In genomic region chr6:132058975-132059374, GRCh38 we compare ENCODE assay signal across 23 cellular contexts.
"Had no signal": no experiment of that assay in that cellular context is flagged by ENCODE, and none has a peak within 500 bp of the region (broad histone marks: within the 10 kb centered on the region; RNA-seq: fewer than 3 reads in every experiment).

No MANE protein-coding gene starts in this region.

- H3K27me3 Mint-ChIP-seq: activated naive CD4-positive, alpha-beta T cell treated with anti-CD3 and anti-CD28 coated beads, Interleukin-2, amount 10 ng/mL, durations not matched to agents 7 days and 5 days; natural killer cell treated with Interleukin-12 subunit alpha and Interleukin-12 subunit beta and Interleukin-15 and Interleukin-18, amount 100 ng/mL, for 72 hours had no signal

- H3K36me3 Mint-ChIP-seq: activated naive CD4-positive, alpha-beta T cell treated with anti-CD3 and anti-CD28 coated beads, Interleukin-2, amount 10 ng/mL, durations not matched to agents 7 days and 5 days; natural killer cell treated with Interleukin-12 subunit alpha and Interleukin-12 subunit beta and Interleukin-15 and Interleukin-18, amount 100 ng/mL, for 72 hours had no signal

- H3K27me3 ChIP-seq: brain microvascular endothelial cell, foreskin keratinocyte, suprapubic skin, transverse colon had no signal

- H3K9me3 Mint-ChIP-seq: activated naive CD4-positive, alpha-beta T cell treated with anti-CD3 and anti-CD28 coated beads, Interleukin-2, amount 10 ng/mL, durations not matched to agents 7 days and 5 days; activated naive CD8-positive, alpha-beta T cell treated with anti-CD3 and anti-CD28 coated beads, Interleukin-2, amount 50 U/mL, for 24 hours had no signal

- H3K36me3 ChIP-seq: brain microvascular endothelial cell, lower lobe of right lung, suprapubic skin, transverse colon, WERI-Rb-1 had no signal

- H3K27ac Mint-ChIP-seq: activated naive CD4-positive, alpha-beta T cell treated with anti-CD3 and anti-CD28 coated beads, Interleukin-2, amount 10 ng/mL, durations not matched to agents 7 days and 5 days; activated naive CD8-positive, alpha-beta T cell treated with anti-CD3 and anti-CD28 coated beads, Interleukin-2, amount 50 U/mL, for 24 hours; natural killer cell treated with Interleukin-12 subunit alpha and Interleukin-12 subunit beta and Interleukin-15 and Interleukin-18, amount 100 ng/mL, for 72 hours had no signal

- H3K4me1 Mint-ChIP-seq: activated naive CD4-positive, alpha-beta T cell treated with anti-CD3 and anti-CD28 coated beads, Interleukin-2, amount 10 ng/mL, durations not matched to agents 7 days and 5 days; activated naive CD8-positive, alpha-beta T cell treated with anti-CD3 and anti-CD28 coated beads, Interleukin-2, amount 50 U/mL, for 24 hours had no signal

- H3K4me3 Mint-ChIP-seq: activated naive CD4-positive, alpha-beta T cell treated with anti-CD3 and anti-CD28 coated beads, Interleukin-2, amount 10 ng/mL, durations not matched to agents 7 days and 5 days; activated naive CD8-positive, alpha-beta T cell treated with anti-CD3 and anti-CD28 coated beads, Interleukin-2, amount 50 U/mL, for 24 hours; natural killer cell treated with Interleukin-12 subunit alpha and Interleukin-12 subunit beta and Interleukin-15 and Interleukin-18, amount 100 ng/mL, for 72 hours had no signal

- H3K27ac ChIP-seq: foreskin keratinocyte, lower lobe of right lung, suprapubic skin, transverse colon, WERI-Rb-1 had no signal

- DNase-seq: activated CD4-positive, alpha-beta T cell treated with anti-CD3 and anti-CD28 coated beads for 1 hour; activated CD8-positive, alpha-beta memory T cell treated with anti-CD3 and anti-CD28 coated beads for 24 hours; activated CD8-positive, alpha-beta memory T cell treated with anti-CD3 and anti-CD28 coated beads, Interleukin-2, amount 50 U/mL, for 48 hours; activated effector memory CD4-positive, alpha-beta T cell treated with Interleukin-2 at 50 U/mL for 16 hours; activated naive CD4-positive, alpha-beta T cell treated with anti-CD3 and anti-CD28 coated beads, Interleukin-2, amount 10 ng/mL, durations not matched to agents 7 days and 5 days; activated naive CD8-positive, alpha-beta T cell treated with anti-CD3 and anti-CD28 coated beads, Interleukin-2, amount 50 U/mL, for 24 hours; activated T-cell treated with anti-CD3 and anti-CD28 coated beads, Interleukin-2, amount 50 U/mL, for 48 hours; aorta; brain microvascular endothelial cell; cerebellar nuclear complex; effector CD4-positive, alpha-beta T cell; foreskin keratinocyte; glutamatergic neuron; hippocampal formation; lower lobe of right lung; posterior cingulate gyrus; retina; stimulated activated CD4-positive, alpha-beta T cell treated with anti-CD3 and anti-CD28 coated beads, Interleukin-2, amount 100 ng/mL, for 24 hours; stimulated activated naive CD8-positive, alpha-beta T cell treated with anti-CD3 and anti-CD28 coated beads, Interleukin-15, Interleukin-2, amounts not matched to agents 100 U/mL and 50 U/mL, for 24 hours; transverse colon; WERI-Rb-1 had no signal

- ATAC-seq: activated naive CD8-positive, alpha-beta T cell treated with anti-CD3 and anti-CD28 coated beads, Interleukin-2, amount 50 U/mL, for 24 hours; foreskin keratinocyte; lower lobe of right lung; natural killer cell treated with Interleukin-12 subunit alpha and Interleukin-12 subunit beta and Interleukin-15 and Interleukin-18, amount 100 ng/mL, for 72 hours; stimulated activated naive CD8-positive, alpha-beta T cell treated with anti-CD3 and anti-CD28 coated beads, Interleukin-15, Interleukin-2, amounts not matched to agents 100 U/mL and 50 U/mL, for 24 hours had no signal

- H3K4me3 ChIP-seq: lower lobe of right lung, suprapubic skin, transverse colon had no signal

- H3K9me3 ChIP-seq: lower lobe of right lung, suprapubic skin, transverse colon had no signal

- H3K4me1 ChIP-seq: lower lobe of right lung, transverse colon had no signal
